22 cellular contexts compared by ENCODE assay signal in genomic region chr4:140346136-140346535, GRCh38. TPM values are rescaled to one million over a fixed set of nuclear protein-coding genes. Genes with fewer than 3 reads are reported as not detected.
DNase-seq lines count a peak whose midpoint lies in the region; ATAC-seq and TF ChIP-seq lines count a peak whose summit lies in the region.
"Had no signal": no experiment of that assay in that cellular context is flagged by ENCODE, and none has a peak within 500 bp of the region (broad histone marks: within the 10 kb centered on the region; RNA-seq: fewer than 3 reads in every experiment).

No MANE protein-coding gene starts in this region.

- H2BK120ac ChIP-seq in mesendoderm (ENCODE audit: low read depth, low read length): no peak overlapping the region

- H4K20me1 ChIP-seq in Karpas-422 (ENCODE audit: insufficient read depth, low read depth, low read length): no peaks in the 10 kb centered on the region

- peaks cover 4% of the 10 kb centered on the region for H3K27me3 Mint-ChIP-seq in WTC11 (ENCODE audit: low read depth)
- H3K27me3 Mint-ChIP-seq in activated T-cell treated with anti-CD3 and anti-CD28 coated beads, Interleukin-2, amount 50 U/mL, for 24 hours: peaks cover 44% of the 10 kb centered on the region

- POLR2A ChIA-PET in WTC11 (lab: Charles Lee): no interaction called here

- H3K4me2 ChIP-seq in mesendoderm (ENCODE audit: low read length) (no peak overlapping the region), Karpas-422 (ENCODE audit: low read depth, low read length, poor library complexity, severe bottlenecking) (no peak overlapping the region)

- no peak overlapping the region for H2BK5ac ChIP-seq in mesendoderm (ENCODE audit: low read length)

- no peaks in the 10 kb centered on the region for H3K27me3 ChIP-seq in mesendoderm (ENCODE audit: insufficient read depth, low read length, poor library complexity)
- no peaks in the 10 kb centered on the region for H3K27me3 ChIP-seq in prostate gland (replicated peaks; ENCODE audit: insufficient read depth)
- H3K27me3 ChIP-seq in Karpas-422 (ENCODE audit: low read length): no peaks in the 10 kb centered on the region
- H3K27me3 ChIP-seq: MG63 had no signal

- H4K8ac ChIP-seq in mesendoderm (ENCODE audit: low read depth, low read length): no peak overlapping the region

- no CpG with 5 or more reads among the region's 9 CpGs for WGBS in mesendoderm (ENCODE audit: extremely low coverage, insufficient coverage, low lambda C conversion rate)
- WGBS in prostate gland: 65% methylated on average over 9 of the region's 9 CpGs

- no peak overlapping the region for H3K56ac ChIP-seq in mesendoderm (ENCODE audit: low read length)

- no peak for TF ChIP-seq POLR2A in prostate gland (IDR thresholded peaks at IDR 0.05)

- no peak overlapping the region for H2AFZ ChIP-seq in Karpas-422 (ENCODE audit: low read length)

- H3K9me3 ChIP-seq in prostate gland (no peaks in the 10 kb centered on the region), Karpas-422 (ENCODE audit: low read length) (no peaks in the 10 kb centered on the region)
- H3K9me3 ChIP-seq: MG63, SJSA1 had no signal

- intact Hi-C loops in prostate gland (cut with DNase I): no loop called here

- no peaks in the 10 kb centered on the region for H3K36me3 Mint-ChIP-seq in WTC11
- H3K36me3 Mint-ChIP-seq in activated T-cell treated with anti-CD3 and anti-CD28 coated beads, Interleukin-2, amount 50 U/mL, for 24 hours (ENCODE audit: low read depth): no peaks in the 10 kb centered on the region
- H3K36me3 Mint-ChIP-seq: CD8-positive, alpha-beta T cell had no signal

- no peak overlapping the region for H4K5ac ChIP-seq in mesendoderm (ENCODE audit: low read length)

- peaks cover 48% of the 10 kb centered on the region for H3K4me1 Mint-ChIP-seq in WTC11
- H3K4me1 Mint-ChIP-seq in activated T-cell treated with anti-CD3 and anti-CD28 coated beads, Interleukin-2, amount 50 U/mL, for 24 hours (ENCODE audit: low read depth): peaks cover 5% of the 10 kb centered on the region

- DNase-seq in WTC11 (ENCODE audit: low spot score) (no peak), mesendoderm (no peak), prostate gland (ENCODE audit: low spot score) (no peak), Karpas-422 (no peak), KG1 (lab: John Stamatoyannopoulos, UW) (no peak)
- DNase-seq in activated T-cell treated with anti-CD3 and anti-CD28 coated beads, Interleukin-2, amount 50 U/mL, for 24 hours: no peak
- DNase-seq: AML-193; CD8-positive, alpha-beta T cell; DMS153; DND-41; MG63; NCI-H1105 treated with DMSO at 0.1 percent for 48 hours; NCI-H146; NCI-H1930; NCI-H446 treated with DMSO at 0.1 percent for 48 hours; NCI-H526; Right ventricle myocardium superior; RPMI8226 had no signal

- H3K79me1 ChIP-seq in mesendoderm (ENCODE audit: low read length): no peaks in the 10 kb centered on the region

- H3K9ac ChIP-seq in mesendoderm (ENCODE audit: low read length) (no peak overlapping the region), Karpas-422 (ENCODE audit: low read length) (no peak overlapping the region)

- peaks cover 6% of the 10 kb centered on the region for H3K4me1 ChIP-seq in mesendoderm (ENCODE audit: control insufficient read depth, low read depth, low read length)
- no peaks in the 10 kb centered on the region for H3K4me1 ChIP-seq in prostate gland (replicated peaks)
- peaks cover 10% of the 10 kb centered on the region for H3K4me1 ChIP-seq in Karpas-422 (ENCODE audit: low read length)
- H3K4me1 ChIP-seq: SJSA1 had no signal

- no peaks in the 10 kb centered on the region for H3K36me3 ChIP-seq in mesendoderm (ENCODE audit: control insufficient read depth, insufficient read depth, low read length)
- no peaks in the 10 kb centered on the region for H3K36me3 ChIP-seq in prostate gland
- H3K36me3 ChIP-seq in Karpas-422 (ENCODE audit: insufficient read depth, low read length): no peaks in the 10 kb centered on the region
- H3K36me3 ChIP-seq: MG63, SJSA1 had no signal

- no peak overlapping the region for H3K4me3 Mint-ChIP-seq in WTC11
- H3K4me3 Mint-ChIP-seq in activated T-cell treated with anti-CD3 and anti-CD28 coated beads, Interleukin-2, amount 50 U/mL, for 24 hours: no peak overlapping the region
- H3K4me3 Mint-ChIP-seq: CD8-positive, alpha-beta T cell had no signal

- peak overlapping the region; percentile 41 for H2BK15ac ChIP-seq in mesendoderm (replicated peaks; ENCODE audit: low read depth)

- H3K9me3 Mint-ChIP-seq in WTC11: no peaks in the 10 kb centered on the region
- H3K9me3 Mint-ChIP-seq in activated T-cell treated with anti-CD3 and anti-CD28 coated beads, Interleukin-2, amount 50 U/mL, for 24 hours: no peaks in the 10 kb centered on the region
- H3K9me3 Mint-ChIP-seq: CD8-positive, alpha-beta T cell had no signal

- no peak overlapping the region for H3K27ac Mint-ChIP-seq in WTC11
- no peak overlapping the region for H3K27ac Mint-ChIP-seq in activated T-cell treated with anti-CD3 and anti-CD28 coated beads, Interleukin-2, amount 50 U/mL, for 24 hours
- H3K27ac Mint-ChIP-seq: CD8-positive, alpha-beta T cell had no signal

- TF ChIP-seq CTCF in C4-2B (conservative IDR thresholded peaks at IDR 0.05): no peak
- TF ChIP-seq CTCF in WTC11 (IDR thresholded peaks at IDR 0.05): no peak
- no peak for TF ChIP-seq CTCF in prostate gland (IDR thresholded peaks at IDR 0.05)

- H3K27ac ChIP-seq in C4-2B (0 out of 2 replicates have a peak overlapping the region, but pooled peaks have one; percentile 28), mesendoderm (ENCODE audit: low read depth, low read length) (no peak overlapping the region), prostate gland (peak overlapping the region; percentile 25 to 31), Karpas-422 (ENCODE audit: low read length) (no peak overlapping the region)
- H3K27ac ChIP-seq: SJSA1 had no signal

- no peak overlapping the region for H3K23ac ChIP-seq in mesendoderm (ENCODE audit: low read length)

- H3K4ac ChIP-seq in mesendoderm (ENCODE audit: low read depth, low read length): no peak overlapping the region

- no peaks in the 10 kb centered on the region for H3K9me2 ChIP-seq in Karpas-422 (replicated peaks; ENCODE audit: insufficient read depth, low read length)

- no peaks in the 10 kb centered on the region for H3K79me2 ChIP-seq in mesendoderm (ENCODE audit: control insufficient read depth, insufficient read depth, low read length)
- H3K79me2 ChIP-seq in Karpas-422 (ENCODE audit: low read length): no peaks in the 10 kb centered on the region

- CTCF ChIA-PET in WTC11 (lab: Charles Lee): interaction anchor here (3.0 kb wide), 2 partner anchors 14 to 16 kb away, joined by 15 to 21 read pairs; no protein-coding TSS in a partner anchor

- no peak overlapping the region for H2AK5ac ChIP-seq in mesendoderm (ENCODE audit: low read length)

- no peak overlapping the region for H3K18ac ChIP-seq in mesendoderm (ENCODE audit: low read length)

- ATAC-seq in WTC11: peak; percentile 36
- no peak for ATAC-seq in HG02840 (IDR thresholded peaks at IDR 0.05; ENCODE audit: low FRiP score, unreplicated experiment)
- ATAC-seq: CD8-positive, alpha-beta T cell; K562 had no signal

- H3K4me3 ChIP-seq in mesendoderm (ENCODE audit: low read length): no peak overlapping the region
- no peak overlapping the region for H3K4me3 ChIP-seq in prostate gland
- no peak overlapping the region for H3K4me3 ChIP-seq in Karpas-422 (ENCODE audit: low read length)
- H3K4me3 ChIP-seq: K562, MG63, SJSA1 had no signal

TF ChIP-seq in WTC11, 78 proteins besides CTCF, POLR2A, EP300 and RAD21 (continues in another document):
- TF ChIP-seq NR2C2 (CRISPR knock-in tag; IDR thresholded peaks at IDR 0.05): no peak
- TF ChIP-seq ATF3 (CRISPR knock-in tag; conservative IDR thresholded peaks at IDR 0.05): no peak
- no peak for TF ChIP-seq FOXK1 (CRISPR knock-in tag; IDR thresholded peaks at IDR 0.05)
- no peak for TF ChIP-seq ATF2 (CRISPR knock-in tag; IDR thresholded peaks at IDR 0.05; ENCODE audit: borderline replicate concordance, low read depth)

RNA-seq across cellular contexts. Expression of gene SCOC, which starts 27.3 kb away (rescaled TPM):
- 33.0 to 37.3 TPM (median 33.6 TPM) in 3 replicates for total RNA-seq in WTC11 (2021)
- polyA plus RNA-seq in mesendoderm (2013, experiment 1 of 2): 31.3 TPM
- 31.6 TPM for polyA plus RNA-seq in mesendoderm (2013, experiment 2 of 2)
- total RNA-seq in prostate gland: 10 to 100 TPM; 28.2 to 58.8 TPM
- total RNA-seq in Karpas-422 (2014; rRNA removed; shearing (Covaris generic); ENCODE audit: low replicate concordance): 12.2 and 41.8 TPM in 2 replicates

Comparison
In these comparisons a context has a peak if more than half of its experiments do, and no peak if none do; other contexts are left out.
1. H3K27ac ChIP-seq: peak in C4-2B (single experiment) and prostate gland (2 of 2); none in mesendoderm (single experiment) and Karpas-422 (single experiment).